Comparison of ENCODE assay signal across 9 cellular contexts in the genomic region with DNA sequence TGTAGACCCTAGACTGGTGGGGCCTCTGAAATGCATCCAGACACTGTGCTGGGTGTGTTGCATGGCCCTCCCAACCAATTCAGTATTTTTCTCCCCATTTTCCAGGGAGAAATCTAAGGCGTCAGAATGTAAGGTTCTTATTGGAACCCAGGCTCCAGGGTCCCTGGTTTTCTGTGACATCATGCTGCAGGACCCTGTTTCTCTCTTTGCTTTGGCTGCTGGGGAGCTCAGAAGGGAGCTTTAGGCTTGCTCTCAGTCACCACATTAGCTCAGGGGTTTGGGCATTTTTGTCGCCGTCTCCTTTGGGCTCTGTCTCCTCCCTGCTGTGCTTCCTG. TPM values are rescaled to one million over a fixed set of nuclear protein-coding genes. Genes with fewer than 3 reads are reported as not detected.
A peak's percentile ranks its signal among the peaks of the same experiment; 100 is the strongest.
DNase-seq lines count a peak whose midpoint lies in the region; TF ChIP-seq lines count a peak whose summit lies in the region.
"Had no signal": no experiment of that assay in that cellular context is flagged by ENCODE, and none has a peak within 500 bp of the region (broad histone marks: within the 10 kb centered on the region; RNA-seq: fewer than 3 reads in every experiment).

No MANE protein-coding gene starts in this region.

- H3K9me2 ChIP-seq in DOHH2 (replicated peaks; ENCODE audit: control insufficient read depth, low read length), result no peaks in the 10 kb centered on the region

- no peaks in the 10 kb centered on the region for H3K9me3 ChIP-seq in DOHH2 (ENCODE audit: control insufficient read depth, insufficient read depth, low read length)
- H3K9me3 ChIP-seq in KOPT-K1 (ENCODE audit: insufficient read depth, low read length, poor library complexity, severe bottlenecking), result no peaks in the 10 kb centered on the region
- no peaks in the 10 kb centered on the region for H3K9me3 ChIP-seq in colonic mucosa
- H3K9me3 ChIP-seq in osteoblast (ENCODE audit: low read depth, low read length), result no peaks in the 10 kb centered on the region

- H3K79me1 ChIP-seq in mesendoderm (ENCODE audit: low read length), result no peaks in the 10 kb centered on the region

- H3K79me2 ChIP-seq in DOHH2 (ENCODE audit: control insufficient read depth, low read length) (no peaks in the 10 kb centered on the region), osteoblast (ENCODE audit: insufficient read depth, low read length) (peaks cover 8% of the 10 kb centered on the region), mesendoderm (ENCODE audit: control insufficient read depth, insufficient read depth, low read length) (no peaks in the 10 kb centered on the region)

- H3K9ac ChIP-seq in colonic mucosa (ENCODE audit: low read depth in 2 of 2, low read length in 2 of 2) (peak overlapping the region in 1 of 2 donors; percentile 87), mesendoderm (ENCODE audit: low read length) (no peak overlapping the region)

- no peak overlapping the region for H2BK5ac ChIP-seq in mesendoderm (ENCODE audit: low read length)

- H4K8ac ChIP-seq in mesendoderm (ENCODE audit: low read depth, low read length), result no peak overlapping the region

- H3K23ac ChIP-seq in mesendoderm (ENCODE audit: low read length), result no peak overlapping the region

- H3K36me3 ChIP-seq in DOHH2 (ENCODE audit: control insufficient read depth, low read length) (no peaks in the 10 kb centered on the region), KOPT-K1 (ENCODE audit: insufficient read depth, low read length) (no peaks in the 10 kb centered on the region), colonic mucosa (no peaks in the 10 kb centered on the region), osteoblast (ENCODE audit: insufficient read depth, low read length) (no peaks in the 10 kb centered on the region), mesendoderm (ENCODE audit: control insufficient read depth, insufficient read depth, low read length) (no peaks in the 10 kb centered on the region)

- H3K56ac ChIP-seq in mesendoderm (ENCODE audit: low read length), result no peak overlapping the region

- TF ChIP-seq CTCF in DOHH2 (IDR thresholded peaks at IDR 0.05; ENCODE audit: low read depth, low read length, poor library complexity, severe bottlenecking) (no peak), colonic mucosa (IDR thresholded peaks at IDR 0.05) (no peak), osteoblast (IDR thresholded peaks at IDR 0.05; ENCODE audit: extremely low read depth, low read depth, low read length) (no peak)

- H4K20me1 ChIP-seq in DOHH2 (ENCODE audit: control insufficient read depth, insufficient read depth, low read depth, low read length), result peaks cover 11% of the 10 kb centered on the region
- no peaks in the 10 kb centered on the region for H4K20me1 ChIP-seq in osteoblast (ENCODE audit: insufficient read depth, low read length)

- no peak overlapping the region for H2BK120ac ChIP-seq in mesendoderm (ENCODE audit: low read depth, low read length)

- peaks cover 53% of the 10 kb centered on the region for H3K4me1 ChIP-seq in DOHH2 (ENCODE audit: control insufficient read depth, low read length)
- H3K4me1 ChIP-seq in colonic mucosa, result peaks cover 36% of the 10 kb centered on the region
- H3K4me1 ChIP-seq in osteoblast (ENCODE audit: insufficient read depth, low read length), result peaks cover 56% of the 10 kb centered on the region
- H3K4me1 ChIP-seq in mesendoderm (ENCODE audit: control insufficient read depth, low read depth, low read length), result no peaks in the 10 kb centered on the region

- no peak overlapping the region for H4K5ac ChIP-seq in mesendoderm (ENCODE audit: low read length)

- peak overlapping the region; percentile 70 for H3K4me3 ChIP-seq in DOHH2 (ENCODE audit: low read length)
- no peak overlapping the region for H3K4me3 ChIP-seq in colonic mucosa
- peak overlapping the region; percentile 5 for H3K4me3 ChIP-seq in osteoblast (ENCODE audit: insufficient read depth, low read length)
- H3K4me3 ChIP-seq in mesendoderm (ENCODE audit: low read length), result no peak overlapping the region

- H3K27ac ChIP-seq in DOHH2 (ENCODE audit: low read depth, low read length) (peak overlapping the region; percentile 76), KOPT-K1 (ENCODE audit: low read depth, low read length, poor library complexity, severe bottlenecking) (peak overlapping the region; percentile 41), colonic mucosa (peak overlapping the region; percentile 92), osteoblast (ENCODE audit: low read depth, low read length) (peak overlapping the region; percentile 96), mesendoderm (ENCODE audit: low read depth, low read length) (no peak overlapping the region)

- peaks cover 15% of the 10 kb centered on the region for H3F3A ChIP-seq in DOHH2 (ENCODE audit: control insufficient read depth, insufficient read depth)

- no peak overlapping the region for H3K4ac ChIP-seq in mesendoderm (ENCODE audit: low read depth, low read length)

- intact Hi-C loops in colonic mucosa (cut with DNase I), result loop anchor here (10.0 kb wide), 1 partner anchor 168 kb away; no protein-coding TSS in a partner anchor

- WGBS in mesendoderm (ENCODE audit: extremely low coverage, insufficient coverage, low lambda C conversion rate), result no CpG with 5 or more reads among the region's 3 CpGs

- no peak overlapping the region for H2BK15ac ChIP-seq in mesendoderm (replicated peaks; ENCODE audit: low read depth)

- no peak overlapping the region for H2AK5ac ChIP-seq in mesendoderm (ENCODE audit: low read length)

- no peak overlapping the region for H3K18ac ChIP-seq in mesendoderm (ENCODE audit: low read length)

- DNase-seq in colonic mucosa (no peak), osteoblast (ENCODE audit: insufficient read length, low spot score, missing footprints) (no peak), SW480 (ENCODE audit: low spot score) (no peak), mesendoderm (no peak), HUDEP-2 (lab: John Stamatoyannopoulos, UW; ENCODE audit: unreplicated experiment in 76 of 76) (no peak)
- DNase-seq in stimulated activated CD4-positive, alpha-beta T cell treated with anti-CD3 and anti-CD28 coated beads, Interleukin-2, amount 100 ng/mL, for 48 hours, result no peak
- DNase-seq: NCI-H1694 had no signal

- H2AFZ ChIP-seq in osteoblast (ENCODE audit: low read length), result peak overlapping the region; percentile 52

- H3K4me2 ChIP-seq in DOHH2 (ENCODE audit: low read length) (peak overlapping the region; percentile 76), osteoblast (ENCODE audit: insufficient read depth, low read length) (peak overlapping the region; percentile 61), mesendoderm (ENCODE audit: low read length) (no peak overlapping the region)

- H3K27me3 ChIP-seq in DOHH2 (ENCODE audit: control insufficient read depth, low read length), result peaks cover 27% of the 10 kb centered on the region
- no peaks in the 10 kb centered on the region for H3K27me3 ChIP-seq in colonic mucosa
- H3K27me3 ChIP-seq in osteoblast (ENCODE audit: insufficient read depth, low read length), result no peaks in the 10 kb centered on the region
- H3K27me3 ChIP-seq in mesendoderm (ENCODE audit: insufficient read depth, low read length, poor library complexity), result no peaks in the 10 kb centered on the region

RNA-seq across cellular contexts. Expression of a gene that starts 2.9 kb away (rescaled TPM):
- total RNA-seq in colonic mucosa (1 to 10 TPM; 4.5 to 8.2 TPM), osteoblast (0.88 and 1.4 TPM in 2 replicates)
- polyA plus RNA-seq in mesendoderm (2013, experiment 1 of 2), result 0.08 TPM
- polyA plus RNA-seq in mesendoderm (2013, experiment 2 of 2), result 0.04 TPM

Comparison
In these comparisons a context has a peak if more than half of its experiments do, and no peak if none do; other contexts are left out.
1. H3K4me3 ChIP-seq: peak in DOHH2 (single experiment) and osteoblast (single experiment); none in colonic mucosa (single experiment) and mesendoderm (single experiment).